9 cellular contexts compared by ENCODE assay signal in genomic region chr22:28798810-28799124, GRCh38. TPM values are rescaled to one million over a fixed set of nuclear protein-coding genes. Genes with fewer than 3 reads are reported as not detected.
DNase-seq lines count a peak whose midpoint lies in the region; ATAC-seq, FAIRE-seq and TF ChIP-seq lines count a peak whose summit lies in the region.
"Had no signal": no experiment of that assay in that cellular context is flagged by ENCODE, and none has a peak within 500 bp of the region (broad histone marks: within the 10 kb centered on the region; RNA-seq: fewer than 3 reads in every experiment).

No MANE protein-coding gene starts in this region.

- peaks cover 72% of the 10 kb centered on the region for H3K36me3 Mint-ChIP-seq in Caco-2 (ENCODE audit: insufficient read depth, unreplicated experiment)

- intact Hi-C loops in Caco-2 (cut with micrococcal nuclease; ENCODE audit: unreplicated experiment) (loop anchor here (1.0 kb wide), 2 partner anchors 14 to 25 kb away; no protein-coding TSS in a partner anchor), PC-9 (cut with micrococcal nuclease; ENCODE audit: unreplicated experiment) (no loop called here), ovary (cut with DNase I) (no loop called here)

- H3K9me3 ChIP-seq in Caco-2: no peaks in the 10 kb centered on the region
- H3K9me3 ChIP-seq in PC-9 (ENCODE audit: insufficient read depth, low read depth): no peaks in the 10 kb centered on the region
- H3K9me3 ChIP-seq in endocrine pancreas (ENCODE audit: control insufficient read depth, low read length): no peaks in the 10 kb centered on the region
- no peaks in the 10 kb centered on the region for H3K9me3 ChIP-seq in ovary

- H3K9me3 Mint-ChIP-seq in Caco-2 (ENCODE audit: unreplicated experiment): no peaks in the 10 kb centered on the region

- POLR2A ChIA-PET in Caco-2 (lab: Charles Lee) (interaction anchor here (0.5 to 3.2 kb wide), 7 partner anchors 10 to 129 kb away, joined by 3 to 43 read pairs (median 27); no protein-coding TSS in a partner anchor), PC-9 (lab: Charles Lee; ENCODE audit: unreplicated experiment) (no interaction called here)

- H3K4me1 ChIP-seq in Caco-2 (peaks cover 17% of the 10 kb centered on the region), PC-9 (replicated peaks; ENCODE audit: insufficient read depth) (peaks cover 39% of the 10 kb centered on the region), endocrine pancreas (ENCODE audit: control insufficient read depth, insufficient read depth, low read length) (peaks cover 32% of the 10 kb centered on the region), ovary (ENCODE audit: insufficient read depth) (peaks cover 7% of the 10 kb centered on the region)

- H3F3A ChIP-seq in PC-9 (ENCODE audit: insufficient read depth, low read depth): peaks cover 65% of the 10 kb centered on the region

- no peak for FAIRE-seq in D721Med (lab: Jason Lieb, UNC)
- no peak for FAIRE-seq in H54 (lab: Jason Lieb, UNC)
- FAIRE-seq: TTC549 had no signal

- H3K27me3 ChIP-seq in Caco-2 (replicated peaks; ENCODE audit: control insufficient read depth, insufficient read depth, low read length) (no peaks in the 10 kb centered on the region), PC-9 (ENCODE audit: insufficient read depth, low read depth) (no peaks in the 10 kb centered on the region), endocrine pancreas (ENCODE audit: control insufficient read depth, insufficient read depth, low read length) (no peaks in the 10 kb centered on the region), ovary (no peaks in the 10 kb centered on the region)

- H3K9me2 ChIP-seq in PC-9 (ENCODE audit: insufficient read depth): no peaks in the 10 kb centered on the region

- DNase-seq in Caco-2: no peak
- no peak for DNase-seq in PC-9
- no peak for DNase-seq in ovary
- no peak for DNase-seq in D721Med (ENCODE audit: insufficient read length, low spot score)
- DNase-seq in H54 (ENCODE audit: insufficient read length, low spot score): no peak
- no peak for DNase-seq in A172 (ENCODE audit: low spot score)

- H3K27me3 Mint-ChIP-seq in Caco-2 (ENCODE audit: insufficient read depth, unreplicated experiment): no peaks in the 10 kb centered on the region

- CTCF ChIA-PET in Caco-2 (lab: Charles Lee): interaction anchor here (2.5 kb wide), 1 partner anchor 30 kb away, joined by 11 read pairs; no protein-coding TSS in a partner anchor
- CTCF ChIA-PET in PC-9 (lab: Charles Lee): no interaction called here

- H3K9ac ChIP-seq in endocrine pancreas (ENCODE audit: control insufficient read depth, insufficient read depth, low read length): peak overlapping the region; percentile 100

- 0 to 1% (median 1%) methylated on average over 2 of the region's 2 CpGs for WGBS in ovary, 3 donors

- H4K20me1 ChIP-seq in PC-9 (ENCODE audit: insufficient read depth): peaks cover 47% of the 10 kb centered on the region

- BruUV-seq in Caco-2 (replicated peaks; lab: Mats Ljungman, UMichigan): no TSS peak
- BruUV-seq in PC-9 (replicated peaks; lab: Mats Ljungman, UMichigan): no TSS peak

- H3K4me1 Mint-ChIP-seq in Caco-2 (ENCODE audit: low read depth, unreplicated experiment): peaks cover 24% of the 10 kb centered on the region

- H3K36me3 ChIP-seq in Caco-2 (ENCODE audit: control insufficient read depth, insufficient read depth, low read length) (peaks cover 2% of the 10 kb centered on the region), PC-9 (ENCODE audit: low read depth) (peaks cover 59% of the 10 kb centered on the region), endocrine pancreas (ENCODE audit: control insufficient read depth, insufficient read depth, low read length) (peaks cover 15% of the 10 kb centered on the region), ovary (no peaks in the 10 kb centered on the region)

- H3K79me2 ChIP-seq in PC-9 (ENCODE audit: low read depth): peaks cover 86% of the 10 kb centered on the region

- TF ChIP-seq EP300 in ovary (IDR thresholded peaks at IDR 0.05): no peak

- peak overlapping the region; percentile 95 for H3K4me2 ChIP-seq in PC-9

- H3K4me3 ChIP-seq in Caco-2 (ENCODE audit: low read depth, low read length): peak overlapping the region; percentile 94
- H3K4me3 ChIP-seq in PC-9: peak overlapping the region; percentile 99
- H3K4me3 ChIP-seq in endocrine pancreas (ENCODE audit: control insufficient read depth, insufficient read depth, low read length): peak overlapping the region; percentile 100
- H3K4me3 ChIP-seq in ovary: peak overlapping the region; percentile 98

- no peak for ATAC-seq in GM21717 (IDR thresholded peaks at IDR 0.05; ENCODE audit: unreplicated experiment)

- peak overlapping the region; percentile 99 for H3K27ac Mint-ChIP-seq in Caco-2 (ENCODE audit: unreplicated experiment)

- TF ChIP-seq CTCF in Caco-2 (IDR thresholded peaks at IDR 0.05; ENCODE audit: insufficient read depth in 1 of 2, low read depth in 1 of 2, low read length in 1 of 2, severe bottlenecking in 1 of 2, unreplicated experiment in 1 of 2): no peak
- no peak for TF ChIP-seq CTCF in PC-9 (conservative IDR thresholded peaks at IDR 0.05)
- no peak for TF ChIP-seq CTCF in ovary (IDR thresholded peaks at IDR 0.05)
- no peak for TF ChIP-seq CTCF in D721Med (IDR thresholded peaks at IDR 0.05; ENCODE audit: insufficient read depth, missing control alignments)

- no peak overlapping the region for H2AFZ ChIP-seq in PC-9

- H3K4me3 Mint-ChIP-seq in Caco-2 (ENCODE audit: unreplicated experiment): peak overlapping the region; percentile 93

- TF ChIP-seq POLR2A in ovary (IDR thresholded peaks at IDR 0.05) (no peak), H54 (IDR thresholded peaks at IDR 0.05; ENCODE audit: low read depth, low read length) (no peak)

- peak overlapping the region; percentile 99 for H3K27ac ChIP-seq in PC-9
- peak overlapping the region in 1 of 2 donors; percentile 99 for H3K27ac ChIP-seq in ovary

RNA-seq across cellular contexts. Expression of gene XBP1, which starts 1.6 kb away (rescaled TPM):
- total RNA-seq in Caco-2 (2022) (215 and 225 TPM in 2 replicates), PC-9 (2021) (35.2 and 47.7 TPM in 2 replicates), ovary (100 to 1,000 TPM; 115 to 229 (median 138) TPM)
- polyA plus RNA-seq in ovary: 100 to 1,000 TPM in 1 of 2 donors, 10 to 100 TPM in 1; 53.1 to 154 TPM
- 47.4 and 52.1 TPM in 2 replicates for total RNA-seq in A172 (2014; rRNA removed; shearing (Covaris generic))

RNA-seq across cellular contexts. Expression of gene CCDC117, which starts 26.3 kb away (rescaled TPM):
- total RNA-seq in Caco-2 (2022): 27.8 and 33.1 TPM in 2 replicates
- total RNA-seq in PC-9 (2021): 11.4 and 12.3 TPM in 2 replicates
- 10 to 100 TPM; 14.9 to 24.7 (median 22.8) TPM for total RNA-seq in ovary
- polyA plus RNA-seq in ovary: 10 to 100 TPM; 11.7 to 34.2 TPM
- 22.3 and 24.3 TPM in 2 replicates for total RNA-seq in A172 (2014; rRNA removed; shearing (Covaris generic))

RNA-seq across cellular contexts. Expression of gene HSCB, which starts 56.9 kb away (rescaled TPM):
- total RNA-seq in Caco-2 (2022) (8.2 and 11.4 TPM in 2 replicates), PC-9 (2021) (8.3 and 10.0 TPM in 2 replicates), ovary (10 to 100 TPM; 14.9 to 70.6 (median 17.0) TPM)
- 10 to 100 TPM; 25.7 to 27.9 TPM for polyA plus RNA-seq in ovary
- total RNA-seq in A172 (2014; rRNA removed; shearing (Covaris generic)): 10.4 and 15.4 TPM in 2 replicates

RNA-seq across cellular contexts. Expression of gene CHEK2, which starts 57.1 kb away (rescaled TPM):
- 34.0 and 38.0 TPM in 2 replicates for total RNA-seq in Caco-2 (2022)
- total RNA-seq in PC-9 (2021): 27.2 and 32.8 TPM in 2 replicates
- 10 to 100 TPM in 4 of 7 donors, 1 to 10 TPM in 3; 4.1 to 18.2 (median 10.1) TPM for total RNA-seq in ovary
- polyA plus RNA-seq in ovary: 10 to 100 TPM; 10.2 to 10.5 TPM
- 14.3 and 27.3 TPM in 2 replicates for total RNA-seq in A172 (2014; rRNA removed; shearing (Covaris generic))
